In the genomic region with DNA sequence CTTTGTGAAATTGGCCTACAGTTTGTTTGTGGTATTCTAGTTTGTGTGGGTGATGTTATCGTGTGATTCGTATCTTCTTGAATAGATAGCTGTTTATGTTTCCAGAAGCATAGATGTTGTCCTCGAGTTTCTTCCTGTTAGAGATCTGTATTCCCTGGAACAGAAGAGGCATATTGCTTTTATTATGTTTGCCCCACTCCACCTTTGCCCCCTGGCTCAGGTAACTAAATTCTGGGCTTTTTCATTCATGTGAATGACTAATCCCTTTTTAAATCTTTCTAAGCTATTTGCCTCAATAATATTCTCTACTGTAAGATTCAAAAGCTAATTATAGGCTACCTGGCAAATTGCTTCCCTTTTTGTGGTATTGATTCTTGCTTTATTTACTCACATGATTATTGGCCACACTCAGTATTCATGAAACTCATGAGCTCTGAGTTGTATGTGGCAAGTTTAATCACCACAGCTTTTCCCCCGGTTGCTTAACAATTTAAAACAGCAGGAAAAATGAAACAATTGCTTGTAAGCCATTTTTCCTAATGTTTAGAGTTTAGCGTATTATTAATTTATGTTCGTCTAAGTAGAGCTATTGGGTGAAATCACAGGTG, we compare ENCODE assay signal across 15 cellular contexts.
"Had no signal": no experiment of that assay in that cellular context is flagged by ENCODE, and none has a peak within 500 bp of the region (broad histone marks: within the 10 kb centered on the region; RNA-seq: fewer than 3 reads in every experiment).

No MANE protein-coding gene starts in this region.

- H3K36me3 Mint-ChIP-seq: stimulated activated effector memory CD8-positive, alpha-beta T cell treated with anti-CD3 and anti-CD28 coated beads, Interleukin-12 subunit alpha, Interleukin-12 subunit beta, amount 100 ng/mL, for 72 hours had no signal

- H3K27ac Mint-ChIP-seq: activated T-helper 17 cell treated with anti-CD3 and anti-CD28 coated beads, Interleukin-2, amount 50 U/mL, for 72 hours; effector memory CD8-positive, alpha-beta T cell; naive B cell; neural progenitor cell; stimulated activated effector memory CD8-positive, alpha-beta T cell treated with anti-CD3 and anti-CD28 coated beads, Interleukin-12 subunit alpha, Interleukin-12 subunit beta, amount 100 ng/mL, for 72 hours had no signal

- H3K4me1 Mint-ChIP-seq: activated T-helper 17 cell treated with anti-CD3 and anti-CD28 coated beads, Interleukin-2, amount 50 U/mL, for 72 hours; naive B cell; stimulated activated effector memory CD8-positive, alpha-beta T cell treated with anti-CD3 and anti-CD28 coated beads, Interleukin-12 subunit alpha, Interleukin-12 subunit beta, amount 100 ng/mL, for 72 hours had no signal

- H3K9me3 Mint-ChIP-seq: activated T-helper 17 cell treated with anti-CD3 and anti-CD28 coated beads, Interleukin-2, amount 50 U/mL, for 72 hours had no signal

- DNase-seq: activated CD4-positive, alpha-beta T cell treated with anti-CD3 and anti-CD28 coated beads, Interleukin-2, amount 50 U/mL, for 48 hours; activated naive CD4-positive, alpha-beta T cell treated with Interleukin-2 at 50 U/mL for 16 hours; anterior cingulate cortex; dermis blood vessel endothelial cell; effector memory CD8-positive, alpha-beta T cell; foreskin keratinocyte; glutamatergic neuron; midbrain; naive B cell; sigmoid colon; stimulated activated CD4-positive, alpha-beta T cell treated with anti-CD3 and anti-CD28 coated beads, Interleukin-2, amount 100 ng/mL, for 24 hours; WERI-Rb-1 had no signal

- H3K27me3 Mint-ChIP-seq: naive B cell had no signal

- H3K4me3 Mint-ChIP-seq: activated T-helper 17 cell treated with anti-CD3 and anti-CD28 coated beads, Interleukin-2, amount 50 U/mL, for 72 hours; effector memory CD8-positive, alpha-beta T cell; naive B cell; neural progenitor cell; stimulated activated effector memory CD8-positive, alpha-beta T cell treated with anti-CD3 and anti-CD28 coated beads, Interleukin-12 subunit alpha, Interleukin-12 subunit beta, amount 100 ng/mL, for 72 hours had no signal
